1 cellular context compared by ENCODE assay signal in the genomic region with DNA sequence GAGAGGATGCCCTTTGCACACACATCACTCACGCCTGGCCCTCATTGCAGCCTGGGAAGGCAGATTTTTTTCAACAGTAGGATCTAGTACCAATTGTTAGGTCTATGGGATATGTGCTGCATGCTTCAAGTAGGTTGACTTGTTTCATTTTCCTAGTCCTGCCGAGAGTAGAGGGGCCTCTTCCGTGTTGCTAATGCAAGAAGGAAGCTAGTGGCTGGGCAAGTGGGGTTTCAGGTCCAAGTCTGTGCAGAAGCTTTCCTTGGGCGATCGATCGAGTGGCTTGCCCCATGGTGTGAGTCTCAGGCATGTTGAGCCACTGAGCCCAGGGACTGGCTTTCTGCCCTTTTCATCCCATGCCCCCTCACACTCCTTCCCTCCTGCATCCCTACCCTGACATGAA.
TF ChIP-seq lines count a peak whose summit lies in the region.

No MANE protein-coding gene starts in this region.

TF ChIP-seq in H1, 55 proteins besides CTCF, POLR2A, EP300 and RAD21:
- TF ChIP-seq POLR2AphosphoS5 (IDR thresholded peaks at IDR 0.05; ENCODE audit: low read depth, low read length), result peak; percentile 77
- no peak for TF ChIP-seq EZH2 (IDR thresholded peaks at IDR 0.05; ENCODE audit: low read depth, low read length, severe bottlenecking)
- no peak for TF ChIP-seq FOSL1 (IDR thresholded peaks at IDR 0.05; ENCODE audit: insufficient read depth, low read depth, low read length)
- TF ChIP-seq SP1 (IDR thresholded peaks at IDR 0.05; ENCODE audit: low read depth, low read length), result no peak
- no peak for TF ChIP-seq ZNF274 (IDR thresholded peaks at IDR 0.05; ENCODE audit: borderline replicate concordance, extremely low read depth, low read length)
- TF ChIP-seq CEBPB (IDR thresholded peaks at IDR 0.05; ENCODE audit: low read depth, low read length), result no peak
- no peak for TF ChIP-seq ASH2L (IDR thresholded peaks at IDR 0.05; ENCODE audit: low read length)
